Comparison of ENCODE assay signal across 1 cellular context in the genomic region with DNA sequence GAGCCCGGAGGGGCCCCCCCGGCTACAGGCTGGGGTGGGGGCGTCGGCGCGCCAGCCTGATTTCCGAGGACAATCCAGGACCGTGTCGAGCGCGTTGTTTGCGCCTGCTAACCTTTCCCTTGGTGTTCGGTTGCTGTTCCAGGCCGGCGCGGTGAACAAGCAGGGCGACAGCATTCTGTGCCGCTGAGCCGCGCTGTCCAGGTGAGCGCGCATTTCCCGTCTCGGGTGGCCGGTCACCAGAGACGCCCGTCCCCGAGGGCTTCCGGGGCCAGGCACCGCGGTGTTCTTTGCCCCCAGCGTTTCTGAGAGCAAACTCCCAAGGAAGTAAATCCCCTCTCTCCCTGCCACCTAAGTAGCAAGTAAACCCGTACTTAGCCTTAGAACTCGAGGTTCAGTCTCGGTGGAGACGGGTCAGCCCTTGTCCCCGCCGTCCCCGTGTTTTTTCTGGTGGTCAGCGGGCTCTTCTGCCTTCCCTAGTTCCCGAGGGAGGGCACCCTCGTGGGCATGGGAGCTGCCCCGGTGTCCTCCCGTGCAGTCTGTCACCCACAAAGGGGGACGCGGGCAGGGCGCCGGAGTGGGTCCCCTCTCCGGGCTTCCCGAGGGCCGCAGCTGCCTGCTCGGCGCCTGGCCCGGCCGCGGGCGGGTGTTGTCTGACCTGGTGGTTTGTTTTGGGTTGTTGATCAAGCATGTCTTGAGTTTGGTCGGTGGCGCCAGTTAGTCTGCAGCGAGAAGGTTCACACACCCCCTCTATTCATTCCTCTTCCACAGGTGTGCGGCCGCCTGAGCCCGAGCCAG.
TF ChIP-seq lines count a peak whose summit lies in the region.

No MANE protein-coding gene starts in this region.

TF ChIP-seq in HepG2, 621 proteins besides CTCF, POLR2A, EP300 and RAD21 (continued from another document):
- peak; percentile 37; the same call in 1 of the 2 replicates for TF ChIP-seq ZNF574 (CRISPR knock-in tag; IDR thresholded peaks at IDR 0.05)
- TF ChIP-seq AGO1 (IDR thresholded peaks at IDR 0.05; ENCODE audit: low read depth, low read length, poor library complexity, severe bottlenecking) = peak; percentile 71
- TF ChIP-seq ZNF451 (CRISPR knock-in tag; IDR thresholded peaks at IDR 0.05) = no peak
- no peak for TF ChIP-seq ZNF83 (CRISPR knock-in tag; IDR thresholded peaks at IDR 0.05; ENCODE audit: borderline replicate concordance)
- TF ChIP-seq ZBTB8A (CRISPR knock-in tag; IDR thresholded peaks at IDR 0.05; ENCODE audit: borderline replicate concordance, low read depth) = no peak
- TF ChIP-seq KDM2A (CRISPR knock-in tag; IDR thresholded peaks at IDR 0.05; ENCODE audit: borderline replicate concordance, low read depth) = no peak; the same call in 1 of the 2 replicates
- no peak for TF ChIP-seq ZNF703 (CRISPR knock-in tag; IDR thresholded peaks at IDR 0.05; ENCODE audit: borderline replicate concordance)
- TF ChIP-seq STAT6 (CRISPR knock-in tag; IDR thresholded peaks at IDR 0.05; ENCODE audit: borderline replicate concordance) = no peak
- TF ChIP-seq TEAD2 (CRISPR knock-in tag; IDR thresholded peaks at IDR 0.05) = no peak
- no peak for TF ChIP-seq CEBPG (CRISPR knock-in tag; IDR thresholded peaks at IDR 0.05)
- TF ChIP-seq PTBP1 (IDR thresholded peaks at IDR 0.05; ENCODE audit: low read depth, low read length, poor library complexity, severe bottlenecking) = no peak
- no peak for TF ChIP-seq GTF3A (CRISPR knock-in tag; conservative IDR thresholded peaks at IDR 0.05)
- TF ChIP-seq MIXL1 (CRISPR knock-in tag; IDR thresholded peaks at IDR 0.05) = no peak
- 0 out of 2 replicates have a peak, but pooled peaks have one; percentile 34 for TF ChIP-seq ZNF501 (CRISPR knock-in tag; IDR thresholded peaks at IDR 0.05)
- no peak for TF ChIP-seq ZIK1 (CRISPR knock-in tag; IDR thresholded peaks at IDR 0.05; ENCODE audit: borderline replicate concordance, low read depth)
- TF ChIP-seq, protein P1, sequence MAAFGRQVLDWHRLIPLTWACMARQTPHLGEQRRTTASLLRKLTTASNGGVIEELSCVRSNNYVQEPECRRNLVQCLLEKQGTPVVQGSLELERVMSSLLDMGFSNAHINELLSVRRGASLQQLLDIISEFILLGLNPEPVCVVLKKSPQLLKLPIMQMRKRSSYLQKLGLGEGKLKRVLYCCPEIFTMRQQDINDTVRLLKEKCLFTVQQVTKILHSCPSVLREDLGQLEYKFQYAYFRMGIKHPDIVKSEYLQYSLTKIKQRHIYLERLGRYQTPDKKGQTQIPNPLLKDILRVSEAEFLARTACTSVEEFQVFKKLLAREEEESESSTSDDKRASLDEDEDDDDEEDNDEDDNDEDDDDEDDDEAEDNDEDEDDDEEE (CRISPR knock-in tag; IDR thresholded peaks at IDR 0.05) = no peak
- no peak for TF ChIP-seq FOXA1 (IDR thresholded peaks at IDR 0.05)
- TF ChIP-seq FOXA1 (CRISPR knock-in tag; IDR thresholded peaks at IDR 0.05) = peak; percentile 62
- TF ChIP-seq ZNF264 (CRISPR knock-in tag; IDR thresholded peaks at IDR 0.05) = 0 out of 2 replicates have a peak, but pooled peaks have one; percentile 34
- no peak for TF ChIP-seq TERF1 (CRISPR knock-in tag; IDR thresholded peaks at IDR 0.05)
- TF ChIP-seq, protein P2, sequence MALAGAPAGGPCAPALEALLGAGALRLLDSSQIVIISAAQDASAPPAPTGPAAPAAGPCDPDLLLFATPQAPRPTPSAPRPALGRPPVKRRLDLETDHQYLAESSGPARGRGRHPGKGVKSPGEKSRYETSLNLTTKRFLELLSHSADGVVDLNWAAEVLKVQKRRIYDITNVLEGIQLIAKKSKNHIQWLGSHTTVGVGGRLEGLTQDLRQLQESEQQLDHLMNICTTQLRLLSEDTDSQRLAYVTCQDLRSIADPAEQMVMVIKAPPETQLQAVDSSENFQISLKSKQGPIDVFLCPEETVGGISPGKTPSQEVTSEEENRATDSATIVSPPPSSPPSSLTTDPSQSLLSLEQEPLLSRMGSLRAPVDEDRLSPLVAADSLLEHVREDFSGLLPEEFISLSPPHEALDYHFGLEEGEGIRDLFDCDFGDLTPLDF (CRISPR knock-in tag; IDR thresholded peaks at IDR 0.05) = peak; percentile 50; the same call in 1 of the 2 replicates
- TF ChIP-seq SRSF1 (optimal IDR thresholded peaks at IDR 0.05; ENCODE audit: low read depth, low read length) = no peak
- peak; percentile 70 for TF ChIP-seq ZFY (CRISPR knock-in tag; IDR thresholded peaks at IDR 0.05)
- TF ChIP-seq ZNF562 (CRISPR knock-in tag; IDR thresholded peaks at IDR 0.05; ENCODE audit: borderline replicate concordance) = no peak
- no peak for TF ChIP-seq SOX6 (IDR thresholded peaks at IDR 0.05)
- peak; percentile 46; the same call in 1 of the 2 replicates for TF ChIP-seq SOX6 (CRISPR knock-in tag; IDR thresholded peaks at IDR 0.05)
- no peak for TF ChIP-seq TBL1XR1 (IDR thresholded peaks at IDR 0.05; ENCODE audit: borderline replicate concordance, low read length, partially characterized antibody)
- TF ChIP-seq, protein P3, sequence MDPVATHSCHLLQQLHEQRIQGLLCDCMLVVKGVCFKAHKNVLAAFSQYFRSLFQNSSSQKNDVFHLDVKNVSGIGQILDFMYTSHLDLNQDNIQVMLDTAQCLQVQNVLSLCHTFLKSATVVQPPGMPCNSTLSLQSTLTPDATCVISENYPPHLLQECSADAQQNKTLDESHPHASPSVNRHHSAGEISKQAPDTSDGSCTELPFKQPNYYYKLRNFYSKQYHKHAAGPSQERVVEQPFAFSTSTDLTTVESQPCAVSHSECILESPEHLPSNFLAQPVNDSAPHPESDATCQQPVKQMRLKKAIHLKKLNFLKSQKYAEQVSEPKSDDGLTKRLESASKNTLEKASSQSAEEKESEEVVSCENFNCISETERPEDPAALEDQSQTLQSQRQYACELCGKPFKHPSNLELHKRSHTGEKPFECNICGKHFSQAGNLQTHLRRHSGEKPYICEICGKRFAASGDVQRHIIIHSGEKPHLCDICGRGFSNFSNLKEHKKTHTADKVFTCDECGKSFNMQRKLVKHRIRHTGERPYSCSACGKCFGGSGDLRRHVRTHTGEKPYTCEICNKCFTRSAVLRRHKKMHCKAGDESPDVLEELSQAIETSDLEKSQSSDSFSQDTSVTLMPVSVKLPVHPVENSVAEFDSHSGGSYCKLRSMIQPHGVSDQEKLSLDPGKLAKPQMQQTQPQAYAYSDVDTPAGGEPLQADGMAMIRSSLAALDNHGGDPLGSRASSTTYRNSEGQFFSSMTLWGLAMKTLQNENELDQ (CRISPR knock-in tag; IDR thresholded peaks at IDR 0.05; ENCODE audit: borderline replicate concordance) = no peak
- peak; percentile 26 for TF ChIP-seq HNRNPLL (IDR thresholded peaks at IDR 0.05; ENCODE audit: low read depth, low read length, poor library complexity, severe bottlenecking)
- peak; percentile 46; the same call in 1 of the 2 replicates for TF ChIP-seq SNAI1 (CRISPR knock-in tag; IDR thresholded peaks at IDR 0.05; ENCODE audit: borderline replicate concordance)
- 0 out of 2 replicates have a peak, but pooled peaks have one; percentile 26 for TF ChIP-seq NRL (CRISPR knock-in tag; IDR thresholded peaks at IDR 0.05; ENCODE audit: borderline replicate concordance)
- no peak for TF ChIP-seq MATR3 (CRISPR knock-in tag; IDR thresholded peaks at IDR 0.05)
- TF ChIP-seq KLF16 (CRISPR knock-in tag; IDR thresholded peaks at IDR 0.05) = peak in 1 of 2 experiments; percentile 60; a peak in 2 of 4 replicates
- 0 out of 2 replicates have a peak, but pooled peaks have one; percentile 42 for TF ChIP-seq ZNF335 (CRISPR knock-in tag; IDR thresholded peaks at IDR 0.05)
- no peak for TF ChIP-seq GATA4 (IDR thresholded peaks at IDR 0.05; ENCODE audit: borderline replicate concordance, low read depth)
- TF ChIP-seq ZNF350 (CRISPR knock-in tag; IDR thresholded peaks at IDR 0.05; ENCODE audit: borderline replicate concordance, low read depth) = no peak; the same call in 1 of the 2 replicates
- peak; percentile 45; the same call in 1 of the 2 replicates for TF ChIP-seq ZNF431 (CRISPR knock-in tag; IDR thresholded peaks at IDR 0.05; ENCODE audit: borderline replicate concordance, low read depth)
- TF ChIP-seq KAT8 (CRISPR knock-in tag; IDR thresholded peaks at IDR 0.05) = peak; percentile 25; the same call in 1 of the 2 replicates
- no peak for TF ChIP-seq SPEN (CRISPR knock-in tag; IDR thresholded peaks at IDR 0.05; ENCODE audit: low read depth)
